Comparison of ENCODE assay signal across 18 cellular contexts in the genomic region with DNA sequence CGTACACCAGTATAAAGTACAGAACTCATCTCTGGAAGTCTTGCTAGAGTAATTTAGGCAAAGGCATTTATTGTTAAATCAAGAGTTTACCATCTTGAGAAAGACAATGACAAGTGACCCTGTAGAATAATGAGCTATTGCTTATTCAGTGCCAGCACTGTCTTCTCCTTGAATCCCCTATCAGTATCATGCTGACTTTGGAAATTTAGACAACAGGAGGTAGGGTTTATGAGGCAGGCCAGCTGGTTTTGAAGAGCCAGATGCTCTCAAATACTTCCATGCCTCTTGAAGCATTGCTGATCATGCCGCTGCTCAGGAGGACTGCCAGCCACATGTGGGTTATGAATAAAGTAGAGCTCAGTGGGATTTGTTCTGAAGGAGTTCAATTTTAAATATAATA.
DNase-seq lines count a peak whose midpoint lies in the region; ATAC-seq and TF ChIP-seq lines count a peak whose summit lies in the region.
"Had no signal": no experiment of that assay in that cellular context is flagged by ENCODE, and none has a peak within 500 bp of the region (broad histone marks: within the 10 kb centered on the region; RNA-seq: fewer than 3 reads in every experiment).

No MANE protein-coding gene starts in this region.

- no peak overlapping the region for H2BK5ac ChIP-seq in mesendoderm (ENCODE audit: low read length)

- H3K27ac ChIP-seq in HEK293 (ENCODE audit: extremely low read depth, low read depth, low read length) (no peak overlapping the region), mesendoderm (ENCODE audit: low read depth, low read length) (no peak overlapping the region)
- H3K27ac ChIP-seq: SK-N-MC had no signal

- no peak for ATAC-seq in HG03135 (IDR thresholded peaks at IDR 0.05; ENCODE audit: unreplicated experiment)
- no peak for ATAC-seq in HG02970 (IDR thresholded peaks at IDR 0.05; ENCODE audit: low FRiP score, unreplicated experiment)
- ATAC-seq: T-helper 17 cell had no signal

- no peaks in the 10 kb centered on the region for H3K79me1 ChIP-seq in mesendoderm (ENCODE audit: low read length)

- no peak overlapping the region for H3K4me2 ChIP-seq in mesendoderm (ENCODE audit: low read length)

- WGBS in mesendoderm (ENCODE audit: extremely low coverage, insufficient coverage, low lambda C conversion rate) = no CpG with 5 or more reads among the region's 2 CpGs

- POLR2A ChIA-PET in HEK293 (lab: Yijun Ruan, JAX) = no interaction called here

- no peak for TF ChIP-seq CTCF in HEK293 (tag by site-specific recombination; IDR thresholded peaks at IDR 0.05)

- DNase-seq in NCI-H1092 treated with DMSO at 0.1 percent for 48 hours (lab: John Stamatoyannopoulos, UW) (peak; percentile 24), NCI-H1092 (lab: John Stamatoyannopoulos, UW) (no peak), NCI-H69 (lab: John Stamatoyannopoulos, UW) (peak; percentile 75), mesendoderm (peak; percentile 42), NCI-H2081 treated with DMSO at 0.1 percent for 48 hours (lab: John Stamatoyannopoulos, UW) (no peak)
- DNase-seq: HCEC 1CT, KG1, NCI-H1930, NCI-H2171 treated with DMSO at 0.1 percent for 48 hours, NCI-H748 treated with DMSO at 0.1 percent for 48 hours, OCI-M1, Right ventricle myocardium superior, SW 1271, T-helper 17 cell had no signal

- H3K36me3 ChIP-seq in HEK293 (ENCODE audit: control insufficient read depth in 2 of 2, insufficient read depth in 1 of 2, low read length in 2 of 2) (no peaks in the 10 kb centered on the region), mesendoderm (ENCODE audit: control insufficient read depth, insufficient read depth, low read length) (no peaks in the 10 kb centered on the region)

- no peak overlapping the region for H4K8ac ChIP-seq in mesendoderm (ENCODE audit: low read depth, low read length)

- H4K5ac ChIP-seq in mesendoderm (ENCODE audit: low read length) = no peak overlapping the region

- H3K4me1 ChIP-seq in HEK293 (ENCODE audit: control insufficient read depth, insufficient read depth, low read length) (peaks cover 2% of the 10 kb centered on the region; the same call in 1 of the 2 replicates), mesendoderm (ENCODE audit: control insufficient read depth, low read depth, low read length) (no peaks in the 10 kb centered on the region)

- H3K23ac ChIP-seq in mesendoderm (ENCODE audit: low read length) = no peak overlapping the region

- H2AK5ac ChIP-seq in mesendoderm (ENCODE audit: low read length) = no peak overlapping the region

- no peak overlapping the region for H3K9ac ChIP-seq in mesendoderm (ENCODE audit: low read length)

- no peak overlapping the region for H3K4me3 ChIP-seq in HEK293 (ENCODE audit: low read depth, low read length)
- no peak overlapping the region for H3K4me3 ChIP-seq in mesendoderm (ENCODE audit: low read length)
- H3K4me3 ChIP-seq: SK-N-MC had no signal

- CTCF ChIA-PET in HEK293 (lab: Yijun Ruan, JAX) = no interaction called here

- no peaks in the 10 kb centered on the region for H3K9me3 ChIP-seq in HEK293 (ENCODE audit: control insufficient read depth, insufficient read depth, low read depth, low read length)

- H3K56ac ChIP-seq in mesendoderm (ENCODE audit: low read length) = no peak overlapping the region

- H2BK120ac ChIP-seq in mesendoderm (ENCODE audit: low read depth, low read length) = no peak overlapping the region

- H3K79me2 ChIP-seq in mesendoderm (ENCODE audit: control insufficient read depth, insufficient read depth, low read length) = no peaks in the 10 kb centered on the region

- no peak overlapping the region for H3K18ac ChIP-seq in mesendoderm (ENCODE audit: low read length)

- no peak overlapping the region for H2BK15ac ChIP-seq in mesendoderm (replicated peaks; ENCODE audit: low read depth)

- H3K27me3 ChIP-seq in mesendoderm (ENCODE audit: insufficient read depth, low read length, poor library complexity) = no peaks in the 10 kb centered on the region

- H3K4ac ChIP-seq in mesendoderm (ENCODE audit: low read depth, low read length) = no peak overlapping the region

TF ChIP-seq in HEK293, 187 proteins besides CTCF, POLR2A, EP300 and RAD21:
- TF ChIP-seq HOXC10 (CRISPR knock-in tag; IDR thresholded peaks at IDR 0.05) (no peak), ZBTB8A (tag by site-specific recombination; IDR thresholded peaks at IDR 0.05) (no peak), ZIC2 (tag by site-specific recombination; IDR thresholded peaks at IDR 0.05) (peak; percentile 82), FEZF1 (tag by site-specific recombination; IDR thresholded peaks at IDR 0.05) (peak; percentile 58), ZBTB7A (tag by site-specific recombination; IDR thresholded peaks at IDR 0.05; ENCODE audit: low read depth) (no peak), HOXA7 (CRISPR knock-in tag; IDR thresholded peaks at IDR 0.05; ENCODE audit: borderline replicate concordance) (no peak), ZNF221 (tag by site-specific recombination; IDR thresholded peaks at IDR 0.05; ENCODE audit: borderline replicate concordance) (no peak)
- TF ChIP-seq, protein P1, sequence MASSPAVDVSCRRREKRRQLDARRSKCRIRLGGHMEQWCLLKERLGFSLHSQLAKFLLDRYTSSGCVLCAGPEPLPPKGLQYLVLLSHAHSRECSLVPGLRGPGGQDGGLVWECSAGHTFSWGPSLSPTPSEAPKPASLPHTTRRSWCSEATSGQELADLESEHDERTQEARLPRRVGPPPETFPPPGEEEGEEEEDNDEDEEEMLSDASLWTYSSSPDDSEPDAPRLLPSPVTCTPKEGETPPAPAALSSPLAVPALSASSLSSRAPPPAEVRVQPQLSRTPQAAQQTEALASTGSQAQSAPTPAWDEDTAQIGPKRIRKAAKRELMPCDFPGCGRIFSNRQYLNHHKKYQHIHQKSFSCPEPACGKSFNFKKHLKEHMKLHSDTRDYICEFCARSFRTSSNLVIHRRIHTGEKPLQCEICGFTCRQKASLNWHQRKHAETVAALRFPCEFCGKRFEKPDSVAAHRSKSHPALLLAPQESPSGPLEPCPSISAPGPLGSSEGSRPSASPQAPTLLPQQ (tag by site-specific recombination; IDR thresholded peaks at IDR 0.05) = no peak
- TF ChIP-seq, protein P2, sequence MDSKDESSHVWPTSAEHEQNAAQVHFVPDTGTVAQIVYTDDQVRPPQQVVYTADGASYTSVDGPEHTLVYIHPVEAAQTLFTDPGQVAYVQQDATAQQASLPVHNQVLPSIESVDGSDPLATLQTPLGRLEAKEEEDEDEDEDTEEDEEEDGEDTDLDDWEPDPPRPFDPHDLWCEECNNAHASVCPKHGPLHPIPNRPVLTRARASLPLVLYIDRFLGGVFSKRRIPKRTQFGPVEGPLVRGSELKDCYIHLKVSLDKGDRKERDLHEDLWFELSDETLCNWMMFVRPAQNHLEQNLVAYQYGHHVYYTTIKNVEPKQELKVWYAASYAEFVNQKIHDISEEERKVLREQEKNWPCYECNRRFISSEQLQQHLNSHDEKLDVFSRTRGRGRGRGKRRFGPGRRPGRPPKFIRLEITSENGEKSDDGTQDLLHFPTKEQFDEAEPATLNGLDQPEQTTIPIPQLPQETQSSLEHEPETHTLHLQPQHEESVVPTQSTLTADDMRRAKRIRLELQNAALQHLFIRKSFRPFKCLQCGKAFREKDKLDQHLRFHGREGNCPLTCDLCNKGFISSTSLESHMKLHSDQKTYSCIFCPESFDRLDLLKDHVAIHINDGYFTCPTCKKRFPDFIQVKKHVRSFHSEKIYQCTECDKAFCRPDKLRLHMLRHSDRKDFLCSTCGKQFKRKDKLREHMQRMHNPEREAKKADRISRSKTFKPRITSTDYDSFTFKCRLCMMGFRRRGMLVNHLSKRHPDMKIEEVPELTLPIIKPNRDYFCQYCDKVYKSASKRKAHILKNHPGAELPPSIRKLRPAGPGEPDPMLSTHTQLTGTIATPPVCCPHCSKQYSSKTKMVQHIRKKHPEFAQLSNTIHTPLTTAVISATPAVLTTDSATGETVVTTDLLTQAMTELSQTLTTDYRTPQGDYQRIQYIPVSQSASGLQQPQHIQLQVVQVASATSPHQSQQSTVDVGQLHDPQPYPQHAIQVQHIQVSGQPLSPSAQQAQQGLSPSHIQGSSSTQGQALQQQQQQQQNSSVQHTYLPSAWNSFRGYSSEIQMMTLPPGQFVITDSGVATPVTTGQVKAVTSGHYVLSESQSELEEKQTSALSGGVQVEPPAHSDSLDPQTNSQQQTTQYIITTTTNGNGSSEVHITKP (tag by site-specific recombination; IDR thresholded peaks at IDR 0.05) = no peak
- TF ChIP-seq, protein P3, sequence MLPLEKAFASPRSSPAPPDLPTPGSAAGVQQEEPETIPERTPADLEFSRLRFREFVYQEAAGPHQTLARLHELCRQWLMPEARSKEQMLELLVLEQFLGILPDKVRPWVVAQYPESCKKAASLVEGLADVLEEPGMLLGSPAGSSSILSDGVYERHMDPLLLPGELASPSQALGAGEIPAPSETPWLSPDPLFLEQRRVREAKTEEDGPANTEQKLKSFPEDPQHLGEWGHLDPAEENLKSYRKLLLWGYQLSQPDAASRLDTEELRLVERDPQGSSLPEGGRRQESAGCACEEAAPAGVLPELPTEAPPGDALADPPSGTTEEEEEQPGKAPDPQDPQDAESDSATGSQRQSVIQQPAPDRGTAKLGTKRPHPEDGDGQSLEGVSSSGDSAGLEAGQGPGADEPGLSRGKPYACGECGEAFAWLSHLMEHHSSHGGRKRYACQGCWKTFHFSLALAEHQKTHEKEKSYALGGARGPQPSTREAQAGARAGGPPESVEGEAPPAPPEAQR (tag by site-specific recombination; IDR thresholded peaks at IDR 0.05) = no peak

Comparison
In these comparisons a context has a peak if more than half of its experiments do, and no peak if none do; other contexts are left out.
1. DNase-seq: peak in NCI-H1092 treated with DMSO at 0.1 percent for 48 hours (single experiment), NCI-H69 (single experiment) and mesendoderm (single experiment); none in NCI-H1092 (single experiment) and NCI-H2081 treated with DMSO at 0.1 percent for 48 hours (single experiment).